In the genomic region with DNA sequence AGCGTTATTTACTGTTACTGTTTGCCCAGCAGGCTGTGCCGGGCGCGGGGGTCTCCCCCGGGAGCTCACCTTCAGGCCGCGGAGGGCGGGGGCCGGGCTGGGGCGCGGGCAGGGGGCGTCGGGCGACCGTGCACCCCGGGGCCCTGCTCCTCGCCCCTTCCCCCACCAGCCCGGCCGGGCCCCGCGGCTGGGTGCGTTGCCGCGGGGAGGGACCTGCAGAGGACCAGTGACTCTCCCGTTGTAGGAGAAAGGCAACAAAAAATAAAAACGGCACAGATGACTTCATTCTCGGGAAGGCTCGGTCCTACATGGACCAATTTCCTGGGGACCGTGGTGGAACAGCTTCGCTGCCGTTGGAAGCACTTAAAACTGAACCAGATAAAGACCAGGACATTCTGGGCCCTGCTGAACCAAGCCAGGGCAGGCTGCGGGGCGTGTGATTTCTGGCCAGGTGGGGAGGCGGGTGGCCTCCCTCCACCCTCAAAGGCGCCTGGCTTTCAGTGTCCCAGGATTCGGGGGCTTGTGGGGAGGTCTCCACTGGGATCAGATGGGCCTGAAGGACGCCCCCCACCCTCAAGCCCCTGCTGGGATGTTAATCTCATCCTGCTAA, we compare ENCODE assay signal across 9 cellular contexts. TPM values are rescaled to one million over a fixed set of nuclear protein-coding genes. Genes with fewer than 3 reads are reported as not detected.
A peak's percentile ranks its signal among the peaks of the same experiment; 100 is the strongest.
DNase-seq lines count a peak whose midpoint lies in the region; ATAC-seq and TF ChIP-seq lines count a peak whose summit lies in the region.
"Had no signal": no experiment of that assay in that cellular context is flagged by ENCODE, and none has a peak within 500 bp of the region (broad histone marks: within the 10 kb centered on the region; RNA-seq: fewer than 3 reads in every experiment).

No MANE protein-coding gene starts in this region.

- H3K36me3 ChIP-seq in body of pancreas (replicated peaks in 1 of 2; ENCODE audit: insufficient read depth in 1 of 2, low read depth in 2 of 2) (no peaks in the 10 kb centered on the region), tibial artery (no peaks in the 10 kb centered on the region)
- H3K36me3 ChIP-seq: neutrophil had no signal

- H3K4me1 ChIP-seq in body of pancreas (peaks cover 30% of the 10 kb centered on the region), tibial artery (peaks cover 0 to 35% (median 28%) of the 10 kb centered on the region in 4 donors)

- TF ChIP-seq CTCF in body of pancreas (IDR thresholded peaks at IDR 0.05) (no peak), tibial artery (IDR thresholded peaks at IDR 0.05) (no peak)

- no peaks in the 10 kb centered on the region for H3K9me3 ChIP-seq in body of pancreas
- H3K9me3 ChIP-seq in tibial artery: no peaks in the 10 kb centered on the region
- H3K9me3 ChIP-seq: neutrophil had no signal

- peaks cover 0 to 4% of the 10 kb centered on the region in 2 donors for H3K27me3 ChIP-seq in body of pancreas
- H3K27me3 ChIP-seq in tibial artery: no peaks in the 10 kb centered on the region

- 17 to 18% methylated on average over 34 to 37 of the region's 37 CpGs for WGBS in body of pancreas, 2 donors

- H3K27ac ChIP-seq in body of pancreas (peak overlapping the region in 3 of 4 donors; percentile 76 to 87 (median 84)), tibial artery (peak overlapping the region; percentile 99 to 100)
- H3K27ac ChIP-seq: neutrophil had no signal

- peak; percentile 49 for DNase-seq in NCI-H2227 (lab: John Stamatoyannopoulos, UW; ENCODE audit: unreplicated experiment)
- DNase-seq in NCI-H2227 treated with DMSO at 0.1 percent for 48 hours (lab: John Stamatoyannopoulos, UW): no peak
- DNase-seq in body of pancreas: peak in 1 of 4 donors; percentile 21
- no peak for DNase-seq in left colon
- peak; percentile 55 to 79 for DNase-seq in tibial artery
- no peak for DNase-seq in T-helper 1 cell
- DNase-seq in T-helper 2 cell: no peak

- ATAC-seq in body of pancreas: no peak
- ATAC-seq in left colon: peak; percentile 7
- no peak for ATAC-seq in GM21447 (IDR thresholded peaks at IDR 0.05; ENCODE audit: unreplicated experiment)

- no peak for TF ChIP-seq POLR2A in body of pancreas (IDR thresholded peaks at IDR 0.05)

- intact Hi-C loops in body of pancreas (cut with DNase I) (no loop called here), left colon (cut with DNase I, micrococcal nuclease) (no loop called here), tibial artery (cut with DNase I; ENCODE audit: low total_unique reads) (loop anchor here (10.0 kb wide), 2 partner anchors 218 to 232 kb away; a partner anchor contains a TSS)

- H3K4me3 ChIP-seq in body of pancreas: no peak overlapping the region
- peak overlapping the region; percentile 51 to 55 for H3K4me3 ChIP-seq in tibial artery

RNA-seq across cellular contexts. Expression of a gene that starts 57.3 kb away (rescaled TPM):
- total RNA-seq in body of pancreas (not detected), left colon (not detected)

Comparison
In these comparisons a context has a peak if more than half of its experiments do, and no peak if none do; other contexts are left out.
1. DNase-seq: peak in NCI-H2227 (single experiment) and tibial artery (2 of 2); none in NCI-H2227 treated with DMSO at 0.1 percent for 48 hours (single experiment), left colon (0 of 2), T-helper 1 cell (0 of 5) and T-helper 2 cell (0 of 5).
2. H3K4me3 ChIP-seq: peak in tibial artery (2 of 2); none in body of pancreas (0 of 2).